Comparison of ENCODE assay signal across 10 cellular contexts in the genomic region with DNA sequence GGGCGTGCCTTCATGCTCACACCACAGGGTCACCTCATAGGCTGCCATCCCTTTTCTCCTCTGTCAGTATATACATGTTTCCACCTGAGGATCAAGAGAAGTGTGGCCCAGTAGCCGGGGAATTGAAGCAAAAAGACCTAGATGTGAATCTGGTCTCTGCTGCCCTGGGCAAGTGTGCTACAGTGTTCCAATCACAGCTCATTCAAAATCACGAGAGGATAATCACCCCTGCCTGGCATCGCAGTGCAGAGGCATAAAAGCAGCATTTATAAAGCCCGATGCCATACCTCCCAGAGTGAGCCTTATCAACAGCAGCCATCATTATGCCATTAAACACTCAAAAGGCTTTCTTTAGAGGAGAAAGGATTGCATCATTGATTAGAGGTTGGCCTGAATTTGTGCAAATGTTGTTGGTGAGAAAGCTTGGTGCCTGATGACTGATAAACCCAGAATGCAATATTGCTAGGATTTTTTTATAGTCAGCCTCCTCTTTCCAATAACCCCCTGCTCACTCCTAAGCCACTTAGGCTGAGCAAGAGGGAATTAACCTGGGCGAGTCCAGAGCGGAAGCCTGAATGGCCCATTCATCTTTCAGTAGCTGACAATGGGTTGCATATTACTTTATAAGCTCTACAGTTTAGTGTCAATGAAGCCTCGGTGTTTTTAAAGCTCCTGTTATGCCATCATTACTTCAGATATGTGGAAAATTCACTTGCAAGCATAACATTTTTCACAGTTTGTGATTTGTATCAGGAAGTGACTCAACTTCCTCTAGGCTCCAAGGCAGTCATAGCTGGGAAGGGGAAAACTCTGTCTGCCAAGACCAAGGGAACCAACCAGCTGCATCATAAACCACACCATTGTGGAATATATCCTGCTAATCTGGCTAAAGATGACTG.
DNase-seq lines count a peak whose midpoint lies in the region; FAIRE-seq and TF ChIP-seq lines count a peak whose summit lies in the region.
"Had no signal": no experiment of that assay in that cellular context is flagged by ENCODE, and none has a peak within 500 bp of the region (broad histone marks: within the 10 kb centered on the region; RNA-seq: fewer than 3 reads in every experiment).

No MANE protein-coding gene starts in this region.

- peak overlapping the region in 4 of 5 donors; percentile 33 to 85 (median 60) for H3K27ac ChIP-seq in adrenal gland
- H3K27ac ChIP-seq in uterus = peak overlapping the region; percentile 50 to 54
- H3K27ac ChIP-seq in testis = peak overlapping the region in 1 of 2 donors; percentile 18

- H3K9me3 ChIP-seq in adrenal gland (replicated peaks in 1 of 3) = no peaks in the 10 kb centered on the region
- H3K9me3 ChIP-seq in uterus = no peaks in the 10 kb centered on the region
- H3K9me3 ChIP-seq in testis = no peaks in the 10 kb centered on the region

- H3K4me3 ChIP-seq in adrenal gland (no peak overlapping the region), uterus (no peak overlapping the region), testis (no peak overlapping the region)

- peak; percentile 70 for FAIRE-seq in islet of Langerhans (lab: Jason Lieb, UNC)

- WGBS in adrenal gland, 4 donors = 64 to 67% (median 65%) methylated on average over 7 to 8 of the region's 8 CpGs
- WGBS in testis, 2 donors = 86 to 88% methylated on average over 8 of the region's 8 CpGs

- H3K27me3 ChIP-seq in adrenal gland (no peaks in the 10 kb centered on the region), uterus (no peaks in the 10 kb centered on the region), testis (no peaks in the 10 kb centered on the region)

- TF ChIP-seq POLR2A in adrenal gland (IDR thresholded peaks at IDR 0.05) (no peak), uterus (IDR thresholded peaks at IDR 0.05) (no peak), testis (IDR thresholded peaks at IDR 0.05) (no peak)

- H3K4me1 ChIP-seq in adrenal gland (replicated peaks in 1 of 2) = peaks cover 0 to 18% of the 10 kb centered on the region in 2 donors
- no peaks in the 10 kb centered on the region for H3K4me1 ChIP-seq in uterus
- no peaks in the 10 kb centered on the region for H3K4me1 ChIP-seq in testis

- DNase-seq in SIG-M5 treated with dmso at 0.1 percent for 504 hours (lab: John Stamatoyannopoulos, UW; ENCODE audit: unreplicated experiment) = peak; percentile 58
- DNase-seq in SIG-M5 (lab: John Stamatoyannopoulos, UW) = no peak
- DNase-seq in adrenal gland = peak in 6 of 7 donors; percentile 34 to 70 (median 50)
- peak in 1 of 2 donors; percentile 40 for DNase-seq in uterus
- no peak for DNase-seq in DMS 273 (lab: John Stamatoyannopoulos, UW; ENCODE audit: unreplicated experiment)
- no peak for DNase-seq in testis
- no peak for DNase-seq in NCI-H2029 treated with DMSO at 0.1 percent for 48 hours (lab: John Stamatoyannopoulos, UW)
- DNase-seq: activated gamma-delta T cell; CD4-positive, CD25-positive, alpha-beta regulatory T cell had no signal

- TF ChIP-seq CTCF in adrenal gland (IDR thresholded peaks at IDR 0.05) (no peak), uterus (IDR thresholded peaks at IDR 0.05) (no peak), testis (IDR thresholded peaks at IDR 0.05) (no peak)

- intact Hi-C loops in adrenal gland (cut with DNase I) (no loop called here), uterus (cut with DNase I; ENCODE audit: low total_unique reads) (no loop called here), testis (cut with DNase I; ENCODE audit: low total_unique reads) (no loop called here)

- H3K36me3 ChIP-seq in adrenal gland (replicated peaks in 1 of 2) (no peaks in the 10 kb centered on the region), uterus (no peaks in the 10 kb centered on the region), testis (ENCODE audit: low read depth, missing control alignments) (no peaks in the 10 kb centered on the region)

Comparison
In these comparisons a context has a peak if more than half of its experiments do, and no peak if none do; other contexts are left out.
1. DNase-seq: peak in SIG-M5 treated with dmso at 0.1 percent for 504 hours (single experiment) and adrenal gland (6 of 7); none in SIG-M5 (single experiment), DMS 273 (single experiment), testis (single experiment) and NCI-H2029 treated with DMSO at 0.1 percent for 48 hours (single experiment).